In the genomic region with DNA sequence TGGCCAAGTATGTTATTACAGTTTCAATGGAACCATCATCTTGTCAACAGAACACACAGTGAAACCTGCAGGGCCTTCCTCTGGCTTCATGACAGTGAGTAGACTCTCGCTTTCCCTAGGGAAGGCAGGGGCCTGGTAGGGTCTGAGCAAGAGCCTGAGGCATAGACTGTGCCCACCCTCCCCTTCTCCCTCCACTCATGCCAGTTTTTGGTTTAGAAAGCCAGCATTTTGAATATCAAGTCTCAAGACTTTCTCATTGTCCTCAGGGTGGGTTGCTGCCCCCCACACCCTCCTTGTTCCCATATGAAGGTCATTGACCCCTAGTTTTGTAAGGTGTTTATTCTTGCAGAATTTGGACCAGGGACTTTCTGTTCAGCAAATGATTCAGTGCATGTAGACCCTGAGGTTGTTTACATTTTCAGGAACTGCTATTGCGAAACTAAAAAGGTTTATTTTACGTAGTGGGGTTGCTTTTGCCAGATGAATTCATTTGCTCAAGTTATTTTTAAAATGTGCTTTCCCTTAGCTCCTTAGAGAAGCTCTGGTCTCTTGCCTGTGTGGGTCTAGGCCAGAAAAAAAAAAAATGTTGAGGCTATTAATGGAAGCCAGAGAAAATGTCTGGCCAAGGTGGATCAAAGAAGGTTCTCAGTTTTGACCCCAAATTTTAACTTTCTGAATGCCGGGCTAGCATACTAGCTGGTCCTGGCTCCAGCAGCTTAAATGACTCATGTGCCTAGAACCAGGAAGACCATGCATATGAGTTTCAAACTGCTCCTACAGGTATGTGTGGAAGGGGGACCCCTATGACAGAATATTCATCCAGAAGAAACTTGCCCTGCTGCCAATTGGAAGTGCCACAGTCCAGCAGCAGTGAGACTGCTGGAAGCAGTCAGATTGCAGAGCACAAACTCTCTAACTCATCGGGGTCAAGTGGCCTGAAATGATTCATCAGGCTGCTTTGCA, we compare ENCODE assay signal across 9 cellular contexts. TPM values are rescaled to one million over a fixed set of nuclear protein-coding genes. Genes with fewer than 3 reads are reported as not detected.
DNase-seq lines count a peak whose midpoint lies in the region; ATAC-seq and TF ChIP-seq lines count a peak whose summit lies in the region.
"Had no signal": no experiment of that assay in that cellular context is flagged by ENCODE, and none has a peak within 500 bp of the region (broad histone marks: within the 10 kb centered on the region; RNA-seq: fewer than 3 reads in every experiment).

No MANE protein-coding gene starts in this region.

- TF ChIP-seq CTCF in esophagus squamous epithelium (IDR thresholded peaks at IDR 0.05) = no peak
- no peak for TF ChIP-seq CTCF in sigmoid colon (IDR thresholded peaks at IDR 0.05)

- DNase-seq in esophagus squamous epithelium (lab: John Stamatoyannopoulos, UW) (no peak), sigmoid colon (peak; percentile 83), GOT3 (lab: John Stamatoyannopoulos, UW) (no peak)
- no peak for DNase-seq in activated naive CD4-positive, alpha-beta T cell treated with anti-CD3 and anti-CD28 coated beads for 36 hours

- peaks cover 15% of the 10 kb centered on the region for H3K36me3 Mint-ChIP-seq in activated naive CD4-positive, alpha-beta T cell treated with anti-CD3 and anti-CD28 coated beads for 36 hours (ENCODE audit: low read depth)

- peaks cover 12 to 45% (median 24%) of the 10 kb centered on the region in 3 donors for H3K4me1 ChIP-seq in esophagus squamous epithelium
- peaks cover 0 to 66% (median 51%) of the 10 kb centered on the region in 4 donors for H3K4me1 ChIP-seq in sigmoid colon

- no peaks in the 10 kb centered on the region for H3K9me3 Mint-ChIP-seq in activated naive CD4-positive, alpha-beta T cell treated with anti-CD3 and anti-CD28 coated beads for 36 hours
- H3K9me3 Mint-ChIP-seq: stimulated activated naive CD8-positive, alpha-beta T cell treated with anti-CD3 and anti-CD28 coated beads, Interleukin-15, Interleukin-2, amounts not matched to agents 100 ng/mL and 50 ng/mL, for 24 hours had no signal

- intact Hi-C loops in esophagus squamous epithelium (cut with DNase I) (loop anchor here (5.0 kb wide), 1 partner anchor 207 kb away; no protein-coding TSS in a partner anchor), sigmoid colon (cut with DNase I) (loop anchor here (2.0 to 10.0 kb wide), 4 partner anchors 33 to 585 kb away; a partner anchor contains a TSS)
- intact Hi-C loops in activated naive CD4-positive, alpha-beta T cell treated with anti-CD3 and anti-CD28 coated beads for 36 hours (cut with micrococcal nuclease) = no loop called here

- H3K4me3 ChIP-seq in esophagus squamous epithelium (no peak overlapping the region), sigmoid colon (no peak overlapping the region)

- 29 to 57% methylated on average over 4 to 5 of the region's 5 CpGs for WGBS in esophagus squamous epithelium, 2 donors
- WGBS in sigmoid colon, 2 donors = 64 to 77% methylated on average over 5 of the region's 5 CpGs

- H3K27ac ChIP-seq in esophagus squamous epithelium (peak overlapping the region; percentile 54 to 90 (median 82)), sigmoid colon (peak overlapping the region; percentile 74 to 89 (median 86))

- peak; percentile 95 to 99 (median 96) for TF ChIP-seq EP300 in sigmoid colon (IDR thresholded peaks at IDR 0.05)

- no peak overlapping the region for H3K4me3 Mint-ChIP-seq in activated naive CD4-positive, alpha-beta T cell treated with anti-CD3 and anti-CD28 coated beads for 36 hours
- H3K4me3 Mint-ChIP-seq: stimulated activated naive CD8-positive, alpha-beta T cell treated with anti-CD3 and anti-CD28 coated beads, Interleukin-15, Interleukin-2, amounts not matched to agents 100 ng/mL and 50 ng/mL, for 24 hours had no signal

- peaks cover 0 to 6% (median 0%) of the 10 kb centered on the region in 3 donors for H3K36me3 ChIP-seq in esophagus squamous epithelium
- H3K36me3 ChIP-seq in sigmoid colon = peaks cover 0 to 8% (median 0%) of the 10 kb centered on the region in 4 donors

- CTCF ChIA-PET in activated naive CD4-positive, alpha-beta T cell treated with anti-CD3 and anti-CD28 coated beads for 36 hours (lab: Charles Lee) = interaction anchor here (1.2 to 1.5 kb wide), 2 partner anchors 9 to 206 kb away, joined by 5 read pairs; no protein-coding TSS in a partner anchor

- H3K27me3 ChIP-seq in esophagus squamous epithelium (no peaks in the 10 kb centered on the region), sigmoid colon (no peaks in the 10 kb centered on the region)

- TF ChIP-seq POLR2A in esophagus squamous epithelium (IDR thresholded peaks at IDR 0.05) (no peak), sigmoid colon (IDR thresholded peaks at IDR 0.05) (no peak)

- H3K27ac Mint-ChIP-seq in activated naive CD4-positive, alpha-beta T cell treated with anti-CD3 and anti-CD28 coated beads for 36 hours = no peak overlapping the region
- H3K27ac Mint-ChIP-seq: stimulated activated naive CD8-positive, alpha-beta T cell treated with anti-CD3 and anti-CD28 coated beads, Interleukin-15, Interleukin-2, amounts not matched to agents 100 ng/mL and 50 ng/mL, for 24 hours had no signal

- peak; percentile 51 for ATAC-seq in GM18907 (IDR thresholded peaks at IDR 0.05; ENCODE audit: unreplicated experiment)
- ATAC-seq in HG03575 (IDR thresholded peaks at IDR 0.05; ENCODE audit: extremely low read depth, insufficient number of reproducible peaks, low FRiP score, unreplicated experiment) = peak; percentile 32
- no peak for ATAC-seq in HG03097 (IDR thresholded peaks at IDR 0.05; ENCODE audit: low FRiP score, unreplicated experiment)
- ATAC-seq in GM21367 (IDR thresholded peaks at IDR 0.05; ENCODE audit: unreplicated experiment) = no peak

- no peaks in the 10 kb centered on the region for H3K4me1 Mint-ChIP-seq in activated naive CD4-positive, alpha-beta T cell treated with anti-CD3 and anti-CD28 coated beads for 36 hours (ENCODE audit: low read depth)

- no peaks in the 10 kb centered on the region for H3K27me3 Mint-ChIP-seq in activated naive CD4-positive, alpha-beta T cell treated with anti-CD3 and anti-CD28 coated beads for 36 hours (ENCODE audit: low read depth)
- H3K27me3 Mint-ChIP-seq: stimulated activated naive CD8-positive, alpha-beta T cell treated with anti-CD3 and anti-CD28 coated beads, Interleukin-15, Interleukin-2, amounts not matched to agents 100 ng/mL and 50 ng/mL, for 24 hours had no signal

- H3K9me3 ChIP-seq in esophagus squamous epithelium (no peaks in the 10 kb centered on the region), sigmoid colon (no peaks in the 10 kb centered on the region)

RNA-seq across cellular contexts. Expression of a gene that starts 10.1 kb away (rescaled TPM):
- total RNA-seq in esophagus squamous epithelium (1 to 10 TPM; 2.2 to 7.6 (median 5.2) TPM), sigmoid colon (10 to 100 TPM in 2 of 4 donors, 1 to 10 TPM in 2; 6.9 to 19.7 (median 10.4) TPM)
- 10 to 100 TPM; 16.1 to 23.4 (median 18.6) TPM for polyA plus RNA-seq in sigmoid colon
- total RNA-seq in activated naive CD4-positive, alpha-beta T cell treated with anti-CD3 and anti-CD28 coated beads for 36 hours = 1 to 10 TPM; 3.0 to 3.2 TPM

RNA-seq across cellular contexts. Expression of a gene that starts 15.7 kb away (rescaled TPM):
- total RNA-seq in esophagus squamous epithelium (not detected), sigmoid colon (not detected)
- not detected for polyA plus RNA-seq in sigmoid colon
- under 1 TPM in 1 of 2 experiments, not detected in 1; 0.24 TPM for total RNA-seq in activated naive CD4-positive, alpha-beta T cell treated with anti-CD3 and anti-CD28 coated beads for 36 hours

RNA-seq across cellular contexts. Expression of a gene that starts 33.5 kb away (rescaled TPM):
- 10 to 100 TPM in 2 of 4 donors, 1 to 10 TPM in 2; 6.6 to 19.5 (median 8.6) TPM for total RNA-seq in esophagus squamous epithelium
- total RNA-seq in sigmoid colon = 10 to 100 TPM; 21.0 to 28.0 (median 26.8) TPM
- 10 to 100 TPM in 2 of 3 donors, 1 to 10 TPM in 1; 6.4 to 11.3 (median 10.2) TPM for polyA plus RNA-seq in sigmoid colon
- total RNA-seq in activated naive CD4-positive, alpha-beta T cell treated with anti-CD3 and anti-CD28 coated beads for 36 hours = 10 to 100 TPM; 23.3 to 27.5 TPM

Comparison
In these comparisons a context has a peak if more than half of its experiments do, and no peak if none do; other contexts are left out.
1. ATAC-seq: peak in GM18907 (single experiment) and HG03575 (single experiment); none in HG03097 (single experiment) and GM21367 (single experiment).